In the genomic region with DNA sequence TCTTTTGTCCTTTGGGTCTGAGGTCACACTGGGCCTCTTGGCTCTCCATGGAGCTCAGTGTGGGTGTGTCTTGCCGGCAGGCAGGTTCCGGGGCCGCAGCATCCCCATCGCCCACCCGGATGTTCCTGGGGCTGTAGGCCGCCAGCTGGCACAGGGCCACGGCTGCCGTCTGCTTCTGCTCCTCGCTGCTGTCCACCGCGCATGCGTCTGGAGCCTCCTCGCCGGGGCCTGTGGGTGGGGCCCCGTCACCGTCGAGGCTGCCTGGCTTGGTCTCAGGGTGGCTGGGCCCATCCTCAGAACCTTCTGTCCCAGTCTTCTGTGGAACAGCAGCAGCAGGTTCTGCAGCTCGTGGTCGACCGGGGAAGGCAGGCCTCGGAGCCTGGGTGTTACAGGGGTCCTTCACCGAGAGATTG, we compare ENCODE assay signal across 1 cellular context.
TF ChIP-seq lines count a peak whose summit lies in the region.

No MANE protein-coding gene starts in this region.

TF ChIP-seq in SK-N-SH treated with all-trans-retinoic acid at 6 μM for 48 hours, 23 proteins besides CTCF, POLR2A, EP300 and RAD21 (continued from another document):
- TF ChIP-seq, protein P1, sequence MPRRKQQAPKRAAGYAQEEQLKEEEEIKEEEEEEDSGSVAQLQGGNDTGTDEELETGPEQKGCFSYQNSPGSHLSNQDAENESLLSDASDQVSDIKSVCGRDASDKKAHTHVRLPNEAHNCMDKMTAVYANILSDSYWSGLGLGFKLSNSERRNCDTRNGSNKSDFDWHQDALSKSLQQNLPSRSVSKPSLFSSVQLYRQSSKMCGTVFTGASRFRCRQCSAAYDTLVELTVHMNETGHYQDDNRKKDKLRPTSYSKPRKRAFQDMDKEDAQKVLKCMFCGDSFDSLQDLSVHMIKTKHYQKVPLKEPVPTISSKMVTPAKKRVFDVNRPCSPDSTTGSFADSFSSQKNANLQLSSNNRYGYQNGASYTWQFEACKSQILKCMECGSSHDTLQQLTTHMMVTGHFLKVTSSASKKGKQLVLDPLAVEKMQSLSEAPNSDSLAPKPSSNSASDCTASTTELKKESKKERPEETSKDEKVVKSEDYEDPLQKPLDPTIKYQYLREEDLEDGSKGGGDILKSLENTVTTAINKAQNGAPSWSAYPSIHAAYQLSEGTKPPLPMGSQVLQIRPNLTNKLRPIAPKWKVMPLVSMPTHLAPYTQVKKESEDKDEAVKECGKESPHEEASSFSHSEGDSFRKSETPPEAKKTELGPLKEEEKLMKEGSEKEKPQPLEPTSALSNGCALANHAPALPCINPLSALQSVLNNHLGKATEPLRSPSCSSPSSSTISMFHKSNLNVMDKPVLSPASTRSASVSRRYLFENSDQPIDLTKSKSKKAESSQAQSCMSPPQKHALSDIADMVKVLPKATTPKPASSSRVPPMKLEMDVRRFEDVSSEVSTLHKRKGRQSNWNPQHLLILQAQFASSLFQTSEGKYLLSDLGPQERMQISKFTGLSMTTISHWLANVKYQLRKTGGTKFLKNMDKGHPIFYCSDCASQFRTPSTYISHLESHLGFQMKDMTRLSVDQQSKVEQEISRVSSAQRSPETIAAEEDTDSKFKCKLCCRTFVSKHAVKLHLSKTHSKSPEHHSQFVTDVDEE (CRISPR knock-in tag; IDR thresholded peaks at IDR 0.05): peak; percentile 88; the same call in 1 of the 2 replicates
- TF ChIP-seq ZNF70 (CRISPR knock-in tag; IDR thresholded peaks at IDR 0.05): no peak
